In genomic region chr14:30897121-30897520, GRCh38 we compare ENCODE assay signal across 1 cellular context. TPM values are rescaled to one million over a fixed set of nuclear protein-coding genes. Genes with fewer than 3 reads are reported as not detected.
"Had no signal": no experiment of that assay in that cellular context is flagged by ENCODE, and none has a peak within 500 bp of the region (broad histone marks: within the 10 kb centered on the region; RNA-seq: fewer than 3 reads in every experiment).

No MANE protein-coding gene starts in this region.

RNA-seq across cellular contexts. Expression of gene COCH, which starts 22.8 kb away (rescaled TPM):
- total RNA-seq: M059J had no signal
